Comparison of ENCODE assay signal across 1 cellular context in genomic region chr5:134595458-134595838, GRCh38.
TF ChIP-seq lines count a peak whose summit lies in the region.

No MANE protein-coding gene starts in this region.

TF ChIP-seq in GM23338, 12 proteins besides CTCF, POLR2A, EP300 and RAD21 (continued from another document):
- TF ChIP-seq EZH2phosphoT487 (IDR thresholded peaks at IDR 0.05; ENCODE audit: unreplicated experiment) (no peak), NANOG (IDR thresholded peaks at IDR 0.05; ENCODE audit: borderline replicate concordance) (no peak), ZNF114 (CRISPR knock-in tag; IDR thresholded peaks at IDR 0.05) (no peak), EZH2 (IDR thresholded peaks at IDR 0.05; ENCODE audit: low read depth, unreplicated experiment) (no peak), STAT1 (IDR thresholded peaks at IDR 0.05; ENCODE audit: unreplicated experiment) (no peak), ZNF462 (CRISPR knock-in tag; IDR thresholded peaks at IDR 0.05) (no peak), CREB1 (CRISPR knock-in tag; IDR thresholded peaks at IDR 0.05; ENCODE audit: low read depth) (no peak), POLR2AphosphoS5 (IDR thresholded peaks at IDR 0.05; ENCODE audit: low read depth) (no peak), REST (IDR thresholded peaks at IDR 0.05; ENCODE audit: unreplicated experiment) (no peak), JUNB (IDR thresholded peaks at IDR 0.05; ENCODE audit: unreplicated experiment) (no peak)
- TF ChIP-seq, protein P1, sequence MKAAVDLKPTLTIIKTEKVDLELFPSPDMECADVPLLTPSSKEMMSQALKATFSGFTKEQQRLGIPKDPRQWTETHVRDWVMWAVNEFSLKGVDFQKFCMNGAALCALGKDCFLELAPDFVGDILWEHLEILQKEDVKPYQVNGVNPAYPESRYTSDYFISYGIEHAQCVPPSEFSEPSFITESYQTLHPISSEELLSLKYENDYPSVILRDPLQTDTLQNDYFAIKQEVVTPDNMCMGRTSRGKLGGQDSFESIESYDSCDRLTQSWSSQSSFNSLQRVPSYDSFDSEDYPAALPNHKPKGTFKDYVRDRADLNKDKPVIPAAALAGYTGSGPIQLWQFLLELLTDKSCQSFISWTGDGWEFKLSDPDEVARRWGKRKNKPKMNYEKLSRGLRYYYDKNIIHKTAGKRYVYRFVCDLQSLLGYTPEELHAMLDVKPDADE (IDR thresholded peaks at IDR 0.05), result no peak
